10 cellular contexts compared by ENCODE assay signal in the genomic region with DNA sequence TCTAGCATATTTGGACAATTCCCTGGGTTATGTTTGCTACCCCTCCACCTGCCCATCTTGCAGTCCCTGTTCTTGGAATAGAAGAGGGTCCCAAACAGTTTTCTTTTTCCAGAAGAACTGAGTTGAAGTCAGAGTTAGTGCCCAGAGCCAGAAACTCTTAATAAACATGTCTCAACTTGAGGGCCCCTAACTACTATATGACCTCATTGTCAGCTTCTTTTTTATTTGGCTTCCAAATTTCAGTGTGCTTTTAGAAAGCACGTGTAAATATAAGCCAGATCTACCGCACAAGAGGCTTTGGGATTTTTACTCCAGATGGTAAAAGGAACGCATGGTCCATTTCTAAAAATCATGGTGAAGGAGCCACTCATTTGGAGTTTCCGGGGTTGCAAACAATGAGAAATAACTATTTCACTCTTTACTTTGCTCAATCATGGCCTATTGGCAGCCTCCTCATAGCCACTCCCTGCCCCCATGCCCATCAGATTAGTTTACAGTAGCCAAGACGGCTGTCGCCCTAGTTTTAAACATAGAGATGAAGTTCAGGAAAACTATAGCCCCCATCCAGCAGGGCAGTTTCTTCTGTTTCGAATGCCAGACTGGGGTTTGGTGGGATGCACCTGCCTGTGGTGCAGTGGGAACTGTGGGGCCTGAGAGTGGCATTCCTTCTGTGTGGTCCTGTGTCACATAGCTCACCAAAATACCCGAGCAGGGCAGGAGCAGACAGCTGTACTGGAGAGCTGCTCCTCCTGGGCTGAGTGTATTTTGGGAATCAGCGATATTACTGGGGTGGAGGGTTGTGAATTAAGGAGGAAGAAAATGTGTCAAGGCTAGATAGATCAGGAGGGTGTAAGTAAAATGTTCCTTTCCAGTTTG. TPM values are rescaled to one million over a fixed set of nuclear protein-coding genes. Genes with fewer than 3 reads are reported as not detected.
DNase-seq lines count a peak whose midpoint lies in the region; ATAC-seq and TF ChIP-seq lines count a peak whose summit lies in the region.
"Had no signal": no experiment of that assay in that cellular context is flagged by ENCODE, and none has a peak within 500 bp of the region (broad histone marks: within the 10 kb centered on the region; RNA-seq: fewer than 3 reads in every experiment).

No MANE protein-coding gene starts in this region.

- no peaks in the 10 kb centered on the region for H3K9me3 Mint-ChIP-seq in stimulated activated naive CD8-positive, alpha-beta T cell treated with anti-CD3 and anti-CD28 coated beads, Interleukin-15, Interleukin-2, amounts not matched to agents 100 ng/mL and 50 ng/mL, for 24 hours
- H3K9me3 Mint-ChIP-seq in MCF 10A (ENCODE audit: unreplicated experiment) (no peaks in the 10 kb centered on the region), memory B cell (no peaks in the 10 kb centered on the region)

- no peak overlapping the region for H3K27ac Mint-ChIP-seq in stimulated activated naive CD8-positive, alpha-beta T cell treated with anti-CD3 and anti-CD28 coated beads, Interleukin-15, Interleukin-2, amounts not matched to agents 100 ng/mL and 50 ng/mL, for 24 hours
- H3K27ac Mint-ChIP-seq in MCF 10A (ENCODE audit: low read depth, unreplicated experiment) (no peak overlapping the region), memory B cell (no peak overlapping the region)

- peaks cover 18% of the 10 kb centered on the region for H3K27me3 Mint-ChIP-seq in stimulated activated naive CD8-positive, alpha-beta T cell treated with anti-CD3 and anti-CD28 coated beads, Interleukin-15, Interleukin-2, amounts not matched to agents 100 ng/mL and 50 ng/mL, for 24 hours
- peaks cover 22% of the 10 kb centered on the region for H3K27me3 Mint-ChIP-seq in MCF 10A (ENCODE audit: insufficient read depth, unreplicated experiment)
- peaks cover 13% of the 10 kb centered on the region for H3K27me3 Mint-ChIP-seq in memory B cell

- H3K4me3 Mint-ChIP-seq in stimulated activated naive CD8-positive, alpha-beta T cell treated with anti-CD3 and anti-CD28 coated beads, Interleukin-15, Interleukin-2, amounts not matched to agents 100 ng/mL and 50 ng/mL, for 24 hours: peak overlapping the region; percentile 82
- H3K4me3 Mint-ChIP-seq in MCF 10A (ENCODE audit: unreplicated experiment): peak overlapping the region; percentile 88
- H3K4me3 Mint-ChIP-seq in memory B cell: peak overlapping the region; percentile 94

- DNase-seq in stimulated activated naive CD8-positive, alpha-beta T cell treated with anti-CD3 and anti-CD28 coated beads, Interleukin-15, Interleukin-2, amounts not matched to agents 100 U/mL and 50 U/mL, for 24 hours: no peak
- DNase-seq in MCF 10A (ENCODE audit: unreplicated experiment): peak; percentile 18
- no peak for DNase-seq in memory B cell (ENCODE audit: low spot score in 2 of 2)
- DNase-seq in NCI-H146 (lab: John Stamatoyannopoulos, UW): no peak
- DNase-seq in Ammon's horn (ENCODE audit: low spot score): no peak
- no peak for DNase-seq in D341Med (ENCODE audit: low spot score)
- no peak for DNase-seq in NCI-H1694 (lab: John Stamatoyannopoulos, UW)
- DNase-seq: NCI-H226, T-helper 9 cell had no signal

- no peak for ATAC-seq in stimulated activated naive CD8-positive, alpha-beta T cell treated with anti-CD3 and anti-CD28 coated beads, Interleukin-15, Interleukin-2, amounts not matched to agents 100 U/mL and 50 U/mL, for 24 hours
- ATAC-seq in memory B cell (ENCODE audit: low read depth): no peak

- TF ChIP-seq CTCF in MCF 10A (IDR thresholded peaks at IDR 0.05; ENCODE audit: unreplicated experiment): no peak

- intact Hi-C loops in MCF 10A (cut with micrococcal nuclease): no loop called here

- CTCF ChIA-PET in MCF 10A (lab: Yijun Ruan, JAX): interaction anchor here (0.9 to 1.5 kb wide), 7 partner anchors 10 to 307 kb away, joined by 3 to 7 read pairs (median 4); no protein-coding TSS in a partner anchor

- TSS peak; percentile 27 for BruUV-seq in MCF 10A (replicated peaks; lab: Mats Ljungman, UMichigan)

- H3K4me1 Mint-ChIP-seq in stimulated activated naive CD8-positive, alpha-beta T cell treated with anti-CD3 and anti-CD28 coated beads, Interleukin-15, Interleukin-2, amounts not matched to agents 100 ng/mL and 50 ng/mL, for 24 hours (ENCODE audit: low read depth): peaks cover 22% of the 10 kb centered on the region
- peaks cover 29% of the 10 kb centered on the region for H3K4me1 Mint-ChIP-seq in MCF 10A (ENCODE audit: insufficient read depth, unreplicated experiment)
- peaks cover 11% of the 10 kb centered on the region for H3K4me1 Mint-ChIP-seq in memory B cell

- no peaks in the 10 kb centered on the region for H3K36me3 Mint-ChIP-seq in stimulated activated naive CD8-positive, alpha-beta T cell treated with anti-CD3 and anti-CD28 coated beads, Interleukin-15, Interleukin-2, amounts not matched to agents 100 ng/mL and 50 ng/mL, for 24 hours (ENCODE audit: low read depth)
- H3K36me3 Mint-ChIP-seq in MCF 10A (ENCODE audit: insufficient read depth, unreplicated experiment) (no peaks in the 10 kb centered on the region), memory B cell (no peaks in the 10 kb centered on the region)

- POLR2A ChIA-PET in MCF 10A (lab: Yijun Ruan, JAX): interaction anchor here (0.6 to 3.0 kb wide), 15 partner anchors 10 to 350 kb away, joined by 3 to 16 read pairs (median 4); a partner anchor contains a TSS

RNA-seq across cellular contexts. Expression of a gene that starts 1.7 kb away (rescaled TPM):
- 18.0 and 26.0 TPM in 2 replicates for total RNA-seq in MCF 10A (2022)
